ENCODE assay signal across 19 cellular contexts in genomic region chr4:144356941-144357381, GRCh38.
A peak's percentile ranks its signal among the peaks of the same experiment; 100 is the strongest.
DNase-seq lines count a peak whose midpoint lies in the region; ATAC-seq and TF ChIP-seq lines count a peak whose summit lies in the region.
"Had no signal": no experiment of that assay in that cellular context is flagged by ENCODE, and none has a peak within 500 bp of the region (broad histone marks: within the 10 kb centered on the region; RNA-seq: fewer than 3 reads in every experiment).

No MANE protein-coding gene starts in this region.

- H3K4me1 Mint-ChIP-seq in H9, result peaks cover 31 to 39% of the 10 kb centered on the region in 2 experiments
- H3K4me1 Mint-ChIP-seq: activated T-helper 17 cell treated with anti-CD3 and anti-CD28 coated beads, Interleukin-2, amount 50 U/mL, for 72 hours had no signal

- no peak overlapping the region for H2BK15ac ChIP-seq in H9 (ENCODE audit: low read depth, low read length)

- H3K27me3 ChIP-seq in H9 (ENCODE audit: insufficient read depth, low read length), result no peaks in the 10 kb centered on the region

- H3K4me3 Mint-ChIP-seq in H9, result peak overlapping the region; percentile 25 to 67; a peak in 4 of 5 replicates
- H3K4me3 Mint-ChIP-seq: activated CD8-positive, alpha-beta T cell treated with anti-CD3 and anti-CD28 coated beads for 36 hours; activated T-helper 17 cell treated with anti-CD3 and anti-CD28 coated beads, Interleukin-2, amount 50 U/mL, for 72 hours; B cell had no signal

- H2BK5ac ChIP-seq in H9 (ENCODE audit: insufficient read length, low read length), result no peak overlapping the region

- TF ChIP-seq CTCF in H9 (conservative IDR thresholded peaks at IDR 0.05), result no peak

- H3K18ac ChIP-seq in H9 (ENCODE audit: insufficient read length, low read depth, low read length), result no peak overlapping the region

- H2AFZ ChIP-seq in H9 (ENCODE audit: low read length), result peak overlapping the region; percentile 83
- H2AFZ ChIP-seq: PC-9 had no signal

- H2BK120ac ChIP-seq in H9 (ENCODE audit: low read depth, low read length, poor library complexity, severe bottlenecking), result no peak overlapping the region

- H3K9me3 ChIP-seq in H9 (ENCODE audit: control insufficient read depth, low read depth, low read length), result no peaks in the 10 kb centered on the region
- H3K9me3 ChIP-seq: left ventricle myocardium inferior, suprapubic skin had no signal

- H2AK5ac ChIP-seq in H9 (ENCODE audit: insufficient read length, low read length), result no peak overlapping the region

- H4K8ac ChIP-seq in H9 (replicated peaks; ENCODE audit: insufficient read length, low read depth, low read length), result no peak overlapping the region

- H3K4ac ChIP-seq in H9 (ENCODE audit: low read depth, low read length), result no peak overlapping the region

- no peak overlapping the region for H3K56ac ChIP-seq in H9 (ENCODE audit: insufficient read length, low read depth, low read length)

- no CpG with 5 or more reads among the region's 9 CpGs for WGBS in H9 (ENCODE audit: extremely low coverage, insufficient read length, low lambda C conversion rate)

- no peaks in the 10 kb centered on the region for H3K36me3 Mint-ChIP-seq in H9 (ENCODE audit: insufficient read depth in 1 of 3, low read depth in 3 of 3)

- no peaks in the 10 kb centered on the region for H3K79me1 ChIP-seq in H9 (ENCODE audit: insufficient read depth, low read depth, low read length, poor library complexity, severe bottlenecking)

- no peak overlapping the region for H3K23ac ChIP-seq in H9 (ENCODE audit: insufficient read length, low read depth, low read length)

- H3K9ac ChIP-seq in H9 (ENCODE audit: extremely low read depth, insufficient read length, low read length), result no peak overlapping the region

- H4K20me1 ChIP-seq in H9 (ENCODE audit: control insufficient read depth, insufficient read depth, insufficient read length), result no peaks in the 10 kb centered on the region

- H2BK20ac ChIP-seq in H9 (ENCODE audit: low read depth, low read length, poor library complexity, severe bottlenecking), result no peak overlapping the region

- no peak overlapping the region for H4K91ac ChIP-seq in H9 (ENCODE audit: insufficient read length, low read depth, low read length)

- no peaks in the 10 kb centered on the region for H3K27me3 Mint-ChIP-seq in H9 (ENCODE audit: low read depth)

- H3K23me2 ChIP-seq in H9 (ENCODE audit: insufficient read length, low read depth, low read length, poor library complexity, severe bottlenecking), result peaks cover 3% of the 10 kb centered on the region

- no peak overlapping the region; the same call in 1 of the 2 replicates for H3K14ac ChIP-seq in H9 (ENCODE audit: insufficient read depth, low read length)

- DNase-seq in H9 (no peak), cerebellar cortex (ENCODE audit: low spot score) (peak; percentile 37), iPS-NIHi7 (ENCODE audit: extremely low spot score) (peak; percentile 56), retina (peak; percentile 42), NCI-H1048 (lab: John Stamatoyannopoulos, UW) (no peak), NCI-H1105 (lab: John Stamatoyannopoulos, UW) (no peak)
- DNase-seq in stimulated activated CD4-positive, alpha-beta T cell treated with anti-CD3 and anti-CD28 coated beads, Interleukin-4, amount 100 ng/mL, for 4 hours, result no peak
- DNase-seq: cortex of kidney; left ventricle myocardium inferior; NCI-H187; NCI-H526; stimulated activated CD4-positive, alpha-beta T cell treated with anti-CD3 and anti-CD28 coated beads, Interleukin-2, amount 100 ng/mL, for 24 hours had no signal

- H3K4me2 ChIP-seq in H9 (ENCODE audit: insufficient read depth, insufficient read length, low read length), result peak overlapping the region; percentile 77

- no peaks in the 10 kb centered on the region for H3K9me3 Mint-ChIP-seq in H9
- H3K9me3 Mint-ChIP-seq: activated CD8-positive, alpha-beta T cell treated with anti-CD3 and anti-CD28 coated beads for 36 hours had no signal

- H3K79me2 ChIP-seq in H9 (ENCODE audit: insufficient read depth, low read length), result no peaks in the 10 kb centered on the region

- H3K27ac ChIP-seq in H9 (ENCODE audit: insufficient read length, low read depth, low read length), result no peak overlapping the region
- H3K27ac ChIP-seq: left ventricle myocardium inferior, PC-9, suprapubic skin, WERI-Rb-1 had no signal

- H3T11ph ChIP-seq in H9 (ENCODE audit: low read length), result no peak overlapping the region

- H3K27ac Mint-ChIP-seq in H9, result peak overlapping the region; percentile 80 to 99 (median 87); a peak in 6 of 7 replicates
- H3K27ac Mint-ChIP-seq: activated CD8-positive, alpha-beta T cell treated with anti-CD3 and anti-CD28 coated beads for 36 hours; activated T-helper 17 cell treated with anti-CD3 and anti-CD28 coated beads, Interleukin-2, amount 50 U/mL, for 72 hours; B cell had no signal

- H2BK12ac ChIP-seq in H9 (ENCODE audit: insufficient read length, low read depth, low read length), result no peak overlapping the region

- no peak for ATAC-seq in HG02798 (IDR thresholded peaks at IDR 0.05; ENCODE audit: poor library complexity, unreplicated experiment)

- H3K4me1 ChIP-seq in H9 (ENCODE audit: insufficient read depth, low read length), result peaks cover 2% of the 10 kb centered on the region
- H3K4me1 ChIP-seq: left ventricle myocardium inferior had no signal

- no peak overlapping the region for H4K5ac ChIP-seq in H9 (ENCODE audit: insufficient read length, low read depth, low read length)

Comparison
In these comparisons a context has a peak if more than half of its experiments do, and no peak if none do; other contexts are left out.
1. DNase-seq: peak in cerebellar cortex (single experiment), iPS-NIHi7 (single experiment) and retina (single experiment); none in H9 (single experiment), stimulated activated CD4-positive, alpha-beta T cell treated with anti-CD3 and anti-CD28 coated beads, Interleukin-4, amount 100 ng/mL, for 4 hours (0 of 2), NCI-H1048 (single experiment) and NCI-H1105 (single experiment).